8 cellular contexts compared by ENCODE assay signal in the genomic region with DNA sequence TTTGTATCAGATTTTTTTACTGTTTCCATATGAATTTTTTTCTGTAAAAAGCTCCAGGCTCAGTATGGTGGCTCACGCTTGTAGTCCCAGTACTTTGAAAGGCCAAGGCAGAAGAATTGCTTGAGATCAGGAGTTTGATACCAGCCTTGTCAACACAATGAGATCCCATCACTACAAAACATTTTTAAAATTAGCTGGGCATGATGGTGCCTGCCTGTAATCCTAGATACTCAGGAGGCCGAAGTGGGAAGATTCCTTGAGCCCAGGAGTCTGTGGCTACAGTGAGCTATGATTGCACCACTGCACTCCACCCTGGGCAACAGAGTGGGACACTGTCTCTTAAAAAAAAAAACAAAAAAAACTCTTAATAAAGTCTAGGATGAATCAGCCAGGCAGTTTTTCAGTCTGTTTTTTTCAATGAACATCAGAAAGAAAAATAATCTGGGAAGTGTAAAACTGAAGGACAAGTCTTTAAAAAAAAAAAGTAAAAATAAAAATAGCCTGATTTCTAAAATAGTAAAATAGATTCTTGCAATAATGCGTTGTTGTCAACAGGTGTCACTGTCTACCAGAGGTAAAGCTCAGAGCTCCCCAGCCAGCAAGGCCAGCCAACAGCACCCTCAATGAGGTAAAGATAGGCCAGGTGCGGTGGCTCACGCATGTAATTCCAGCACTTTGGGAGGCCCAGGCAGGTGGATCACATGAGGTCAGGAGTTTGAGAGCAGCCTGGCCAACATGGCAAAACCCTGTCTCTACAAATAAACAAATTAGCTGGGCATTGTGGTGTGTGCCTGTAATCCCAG. TPM values are rescaled to one million over a fixed set of nuclear protein-coding genes. Genes with fewer than 3 reads are reported as not detected.
DNase-seq lines count a peak whose midpoint lies in the region; ATAC-seq and TF ChIP-seq lines count a peak whose summit lies in the region.

No MANE protein-coding gene starts in this region.

- H3K4me1 ChIP-seq in lower lobe of right lung = peaks cover 6% of the 10 kb centered on the region

- H3K9me3 ChIP-seq in CD4-positive, alpha-beta T cell (ENCODE audit: control insufficient read depth, low read length) = no peaks in the 10 kb centered on the region
- no peaks in the 10 kb centered on the region for H3K9me3 ChIP-seq in lower lobe of right lung

- H3K27me3 ChIP-seq in CD4-positive, alpha-beta T cell (ENCODE audit: control insufficient read depth, insufficient read depth, low read length) = peaks cover 9% of the 10 kb centered on the region
- H3K27me3 ChIP-seq in lower lobe of right lung (ENCODE audit: low read depth) = no peaks in the 10 kb centered on the region

- POLR2A ChIA-PET in CD4-positive, alpha-beta T cell (lab: Charles Lee) = interaction anchor here (0.7 to 1.8 kb wide), 3 partner anchors 9 to 851 kb away, joined by 3 to 16 read pairs (median 4); partner anchors contain the start of gene ATG5

- H3K27ac Mint-ChIP-seq in CD4-positive, alpha-beta T cell = no peak overlapping the region
- no peak overlapping the region for H3K27ac Mint-ChIP-seq in stimulated activated naive CD8-positive, alpha-beta T cell treated with anti-CD3 and anti-CD28 coated beads, Interleukin-15, amount 100 ng/mL, for 72 hours

- no peaks in the 10 kb centered on the region for H3K9me3 Mint-ChIP-seq in CD4-positive, alpha-beta T cell
- H3K9me3 Mint-ChIP-seq in stimulated activated naive CD8-positive, alpha-beta T cell treated with anti-CD3 and anti-CD28 coated beads, Interleukin-15, amount 100 ng/mL, for 72 hours = no peaks in the 10 kb centered on the region

- no peak overlapping the region for H3K4me3 Mint-ChIP-seq in CD4-positive, alpha-beta T cell
- H3K4me3 Mint-ChIP-seq in stimulated activated naive CD8-positive, alpha-beta T cell treated with anti-CD3 and anti-CD28 coated beads, Interleukin-15, amount 100 ng/mL, for 72 hours = no peak overlapping the region

- no peak overlapping the region for H3K4me3 ChIP-seq in lower lobe of right lung

- intact Hi-C loops in CD4-positive, alpha-beta T cell (cut with DNase I, micrococcal nuclease) = loop anchor here (1.0 to 5.0 kb wide), 7 partner anchors 107 to 777 kb away; no protein-coding TSS in a partner anchor
- intact Hi-C loops in lower lobe of right lung (cut with DNase I) = no loop called here

- peaks cover 53% of the 10 kb centered on the region for H3K27me3 Mint-ChIP-seq in CD4-positive, alpha-beta T cell
- peaks cover 32% of the 10 kb centered on the region for H3K27me3 Mint-ChIP-seq in stimulated activated naive CD8-positive, alpha-beta T cell treated with anti-CD3 and anti-CD28 coated beads, Interleukin-15, amount 100 ng/mL, for 72 hours

- no peaks in the 10 kb centered on the region for H3K36me3 Mint-ChIP-seq in CD4-positive, alpha-beta T cell (ENCODE audit: low read depth)

- H3K4me1 Mint-ChIP-seq in CD4-positive, alpha-beta T cell (ENCODE audit: low read depth) = no peaks in the 10 kb centered on the region
- H3K4me1 Mint-ChIP-seq in stimulated activated naive CD8-positive, alpha-beta T cell treated with anti-CD3 and anti-CD28 coated beads, Interleukin-15, amount 100 ng/mL, for 72 hours = peaks cover 8% of the 10 kb centered on the region

- TF ChIP-seq CTCF in CD4-positive, alpha-beta T cell (IDR thresholded peaks at IDR 0.05) = peak; percentile 70
- TF ChIP-seq CTCF in lower lobe of right lung (IDR thresholded peaks at IDR 0.05) = peak; percentile 63

- ATAC-seq in CD4-positive, alpha-beta T cell (ENCODE audit: poor library complexity) = peak; percentile 90
- ATAC-seq in GM21717 (IDR thresholded peaks at IDR 0.05; ENCODE audit: unreplicated experiment) (peak; percentile 67), lower lobe of right lung (peak; percentile 77 to 86), GM21381 (IDR thresholded peaks at IDR 0.05; ENCODE audit: unreplicated experiment) (no peak)
- ATAC-seq in stimulated activated naive CD8-positive, alpha-beta T cell treated with anti-CD3 and anti-CD28 coated beads, Interleukin-15, amount 100 ng/mL, for 72 hours = peak; percentile 79

- DNase-seq in CD4-positive, alpha-beta T cell = peak; percentile 15 to 45 (median 35)
- DNase-seq in NCI-H2171 (lab: John Stamatoyannopoulos, UW) = peak; percentile 48
- DNase-seq in activated CD4-positive, alpha-beta T cell treated with anti-CD3 and anti-CD28 coated beads for 24 hours (ENCODE audit: low read depth in 2 of 2) = peak; percentile 24 to 28
- peak; percentile 73 for DNase-seq in dermis blood vessel endothelial cell
- DNase-seq in lower lobe of right lung = peak; percentile 61
- DNase-seq in stimulated activated naive CD8-positive, alpha-beta T cell treated with anti-CD3 and anti-CD28 coated beads, Interleukin-15, amount 100 ng/mL, for 72 hours = peak; percentile 36 to 44

- CTCF ChIA-PET in CD4-positive, alpha-beta T cell (lab: Charles Lee) = interaction anchor here (0.6 to 2.1 kb wide), 10 partner anchors 9 to 932 kb away, joined by 3 to 10 read pairs (median 4); partner anchors contain the start of genes ATG5, CRYBG1 and PREP

- no peaks in the 10 kb centered on the region for H3K36me3 ChIP-seq in lower lobe of right lung

- no peak overlapping the region for H3K27ac ChIP-seq in CD4-positive, alpha-beta T cell (ENCODE audit: low read depth, low read length)
- H3K27ac ChIP-seq in lower lobe of right lung = no peak overlapping the region

RNA-seq across cellular contexts. Expression of gene ATG5, which starts 9.3 kb away (rescaled TPM):
- total RNA-seq in CD4-positive, alpha-beta T cell = 10 to 100 TPM; 19.4 to 23.2 TPM
- total RNA-seq in dermis blood vessel endothelial cell = 65.0 and 72.3 TPM in 2 replicates
- 33.6 TPM for total RNA-seq in lower lobe of right lung

RNA-seq across cellular contexts. Expression of gene CRYBG1, which starts 25.7 kb away (rescaled TPM):
- total RNA-seq in CD4-positive, alpha-beta T cell = 10 to 100 TPM; 58.5 to 59.4 TPM
- total RNA-seq in dermis blood vessel endothelial cell (38.1 and 44.9 TPM in 2 replicates), lower lobe of right lung (27.9 TPM)
